17 cellular contexts compared by ENCODE assay signal in the genomic region with DNA sequence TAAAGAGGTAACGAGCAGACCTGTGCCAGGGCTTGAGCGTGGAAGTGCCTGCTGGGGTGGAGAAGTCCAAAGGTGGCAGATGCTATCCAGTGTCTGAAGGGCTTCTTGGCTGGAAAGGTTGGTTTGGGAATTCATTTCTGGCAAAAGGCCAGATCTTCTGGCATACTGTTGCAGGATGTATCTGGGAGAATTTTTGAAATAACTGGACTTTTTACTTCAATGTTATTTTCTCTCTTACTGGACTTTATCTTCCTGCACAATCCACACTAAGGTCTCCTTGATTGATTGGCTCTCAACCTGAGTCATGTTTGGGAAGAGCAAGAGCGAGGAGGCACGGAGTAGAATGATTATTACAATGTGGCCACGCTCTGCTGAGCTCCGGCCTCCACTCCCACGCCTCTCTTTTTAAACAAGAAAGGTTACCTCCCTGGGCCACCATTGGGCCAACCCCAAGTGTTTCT.
DNase-seq lines count a peak whose midpoint lies in the region; ATAC-seq and TF ChIP-seq lines count a peak whose summit lies in the region.
"Had no signal": no experiment of that assay in that cellular context is flagged by ENCODE, and none has a peak within 500 bp of the region (broad histone marks: within the 10 kb centered on the region; RNA-seq: fewer than 3 reads in every experiment).

No MANE protein-coding gene starts in this region.

- intact Hi-C loops in esophagus squamous epithelium (cut with DNase I) (no loop called here), psoas muscle (cut with DNase I) (loop anchor here (5.0 to 10.0 kb wide), 2 partner anchors 109 to 212 kb away; no protein-coding TSS in a partner anchor)

- H3K4me1 ChIP-seq in esophagus squamous epithelium (peaks cover 38 to 97% (median 54%) of the 10 kb centered on the region in 3 donors), psoas muscle (peaks cover 58% of the 10 kb centered on the region)

- H3K9me3 Mint-ChIP-seq in activated CD4-positive, alpha-beta memory T cell treated with anti-CD3 and anti-CD28 coated beads, Interleukin-2, amount 10 ng/mL, durations not matched to agents 7 days and 5 days, result no peaks in the 10 kb centered on the region
- H3K9me3 Mint-ChIP-seq: GM23338, neural crest cell, WTC11 had no signal

- H3K27me3 Mint-ChIP-seq in activated CD4-positive, alpha-beta memory T cell treated with anti-CD3 and anti-CD28 coated beads, Interleukin-2, amount 10 ng/mL, durations not matched to agents 7 days and 5 days, result no peaks in the 10 kb centered on the region

- no peak for TF ChIP-seq CTCF in esophagus squamous epithelium (IDR thresholded peaks at IDR 0.05)
- TF ChIP-seq CTCF in psoas muscle (IDR thresholded peaks at IDR 0.05), result no peak

- no peak for ATAC-seq in psoas muscle
- ATAC-seq in GM21529 (IDR thresholded peaks at IDR 0.05; ENCODE audit: unreplicated experiment), result no peak
- ATAC-seq: GM23338, PC-3, WTC11 had no signal

- H3K27ac ChIP-seq in SK-N-MC, result peak overlapping the region; percentile 79
- H3K27ac ChIP-seq in esophagus squamous epithelium, result peak overlapping the region; percentile 10 to 84 (median 48)
- peak overlapping the region; percentile 74 for H3K27ac ChIP-seq in psoas muscle
- H3K27ac ChIP-seq: BLaER1 treated with 17β-estradiol and CSF1 and Interleukin-3, amounts not matched to agents 10 nM and 100 nM; right lobe of liver had no signal

- DNase-seq in NCI-H2029 (lab: John Stamatoyannopoulos, UW) (peak; percentile 49), SK-N-MC (ENCODE audit: low read depth, low spot score) (no peak), esophagus squamous epithelium (lab: John Stamatoyannopoulos, UW) (no peak), psoas muscle (no peak)
- no peak for DNase-seq in activated CD4-positive, alpha-beta T cell treated with anti-CD3 and anti-CD28 coated beads for 48 hours
- DNase-seq in activated CD4-positive, alpha-beta memory T cell treated with anti-CD3 and anti-CD28 coated beads, Interleukin-2, amount 10 ng/mL, durations not matched to agents 7 days and 5 days, result no peak
- DNase-seq: activated gamma-delta T cell treated with Interleukin-2 at 50 U/mL for 16 hours, Karpas-422, NCI-H1436, NCI-H526 treated with DMSO at 0.1 percent for 48 hours, PC-3, right lobe of liver had no signal

- H3K36me3 Mint-ChIP-seq in activated CD4-positive, alpha-beta memory T cell treated with anti-CD3 and anti-CD28 coated beads, Interleukin-2, amount 10 ng/mL, durations not matched to agents 7 days and 5 days (ENCODE audit: low read depth), result no peaks in the 10 kb centered on the region
- H3K36me3 Mint-ChIP-seq: WTC11 had no signal

- H3K27me3 ChIP-seq in esophagus squamous epithelium (no peaks in the 10 kb centered on the region), psoas muscle (ENCODE audit: insufficient read depth in 3 of 3, low read length in 2 of 3) (no peaks in the 10 kb centered on the region)
- H3K27me3 ChIP-seq: BLaER1 treated with 17β-estradiol and CSF1 and Interleukin-3, amounts not matched to agents 10 nM and 100 nM; right lobe of liver had no signal

- H3K9ac ChIP-seq in SK-N-MC (ENCODE audit: insufficient read length), result no peak overlapping the region
- H3K9ac ChIP-seq: BLaER1 treated with 17β-estradiol and CSF1 and Interleukin-3, amounts not matched to agents 10 nM and 100 nM had no signal

- TF ChIP-seq POLR2A in esophagus squamous epithelium (IDR thresholded peaks at IDR 0.05), result no peak

- POLR2A ChIA-PET in activated CD4-positive, alpha-beta memory T cell treated with anti-CD3 and anti-CD28 coated beads, Interleukin-2, amount 10 ng/mL, durations not matched to agents 7 days and 5 days (lab: Charles Lee), result no interaction called here

- no peak overlapping the region for H3K4me3 Mint-ChIP-seq in activated CD4-positive, alpha-beta memory T cell treated with anti-CD3 and anti-CD28 coated beads, Interleukin-2, amount 10 ng/mL, durations not matched to agents 7 days and 5 days
- H3K4me3 Mint-ChIP-seq: GM23338, neural crest cell, WTC11 had no signal

- 49 to 58% methylated on average over 7 of the region's 7 CpGs for WGBS in esophagus squamous epithelium, 2 donors
- 84 to 87% (median 87%) methylated on average over 7 of the region's 7 CpGs for WGBS in psoas muscle, 3 donors

- peak overlapping the region; percentile 14; the same call in 1 of the 2 replicates for H3K4me3 ChIP-seq in SK-N-MC
- no peak overlapping the region for H3K4me3 ChIP-seq in esophagus squamous epithelium
- no peak overlapping the region for H3K4me3 ChIP-seq in psoas muscle
- H3K4me3 ChIP-seq: BLaER1 treated with 17β-estradiol and CSF1 and Interleukin-3, amounts not matched to agents 10 nM and 100 nM; GM23338; right lobe of liver had no signal

- no peaks in the 10 kb centered on the region for H3K36me3 ChIP-seq in SK-N-MC (ENCODE audit: insufficient read depth, low read length)
- H3K36me3 ChIP-seq in esophagus squamous epithelium, result no peaks in the 10 kb centered on the region
- no peaks in the 10 kb centered on the region for H3K36me3 ChIP-seq in psoas muscle (ENCODE audit: insufficient read depth in 1 of 2, low read depth in 1 of 2)
- H3K36me3 ChIP-seq: BLaER1 treated with 17β-estradiol and CSF1 and Interleukin-3, amounts not matched to agents 10 nM and 100 nM; right lobe of liver had no signal

- H3K9me3 ChIP-seq in SK-N-MC (ENCODE audit: low read depth, low read length) (no peaks in the 10 kb centered on the region), esophagus squamous epithelium (no peaks in the 10 kb centered on the region), psoas muscle (no peaks in the 10 kb centered on the region)
- H3K9me3 ChIP-seq: BLaER1 treated with 17β-estradiol and CSF1 and Interleukin-3, amounts not matched to agents 10 nM and 100 nM; right lobe of liver had no signal

- no peak overlapping the region for H3K27ac Mint-ChIP-seq in activated CD4-positive, alpha-beta memory T cell treated with anti-CD3 and anti-CD28 coated beads, Interleukin-2, amount 10 ng/mL, durations not matched to agents 7 days and 5 days
- H3K27ac Mint-ChIP-seq: GM23338, WTC11 had no signal

- CTCF ChIA-PET in activated CD4-positive, alpha-beta memory T cell treated with anti-CD3 and anti-CD28 coated beads, Interleukin-2, amount 10 ng/mL, durations not matched to agents 7 days and 5 days (lab: Charles Lee), result no interaction called here

- H3K4me1 Mint-ChIP-seq in activated CD4-positive, alpha-beta memory T cell treated with anti-CD3 and anti-CD28 coated beads, Interleukin-2, amount 10 ng/mL, durations not matched to agents 7 days and 5 days, result no peaks in the 10 kb centered on the region
